22 cellular contexts compared by ENCODE assay signal in the genomic region with DNA sequence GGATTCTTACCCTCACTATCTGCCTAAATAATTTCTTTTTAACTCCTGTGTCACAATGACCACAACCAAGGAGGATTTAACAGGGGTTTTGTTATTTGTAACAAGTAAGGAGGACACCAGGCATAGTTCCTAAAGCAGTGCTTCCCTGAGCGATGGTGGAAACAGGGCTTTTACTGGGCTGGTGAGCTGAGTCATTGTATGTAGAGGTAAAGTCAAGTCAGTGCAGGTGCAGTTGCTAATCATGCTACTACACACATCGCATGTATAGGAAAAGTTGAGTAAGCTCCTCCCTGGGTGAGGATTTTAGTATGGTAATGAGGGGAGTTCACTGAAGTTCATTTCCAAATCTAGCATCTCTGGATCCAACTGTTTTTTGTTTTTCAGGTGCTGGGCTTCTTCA. TPM values are rescaled to one million over a fixed set of nuclear protein-coding genes. Genes with fewer than 3 reads are reported as not detected.
DNase-seq lines count a peak whose midpoint lies in the region; ATAC-seq and TF ChIP-seq lines count a peak whose summit lies in the region.
"Had no signal": no experiment of that assay in that cellular context is flagged by ENCODE, and none has a peak within 500 bp of the region (broad histone marks: within the 10 kb centered on the region; RNA-seq: fewer than 3 reads in every experiment).

No MANE protein-coding gene starts in this region.

- H3K9me3 ChIP-seq in Peyer's patch (no peaks in the 10 kb centered on the region), neural progenitor cell (ENCODE audit: low read depth) (no peaks in the 10 kb centered on the region)
- H3K9me3 ChIP-seq: BE2C had no signal

- no peaks in the 10 kb centered on the region for H3K27me3 ChIP-seq in Peyer's patch
- H3K27me3 ChIP-seq in neural progenitor cell: no peaks in the 10 kb centered on the region

- peak; percentile 95 for ATAC-seq in esophagus mucosa
- ATAC-seq: GM12878, HCT116, K562 had no signal

- no peak for TF ChIP-seq POLR2A in Peyer's patch (IDR thresholded peaks at IDR 0.05)

- H3K4me3 Mint-ChIP-seq in Calu3 (ENCODE audit: low read depth, unreplicated experiment): no peak overlapping the region
- H3K4me3 Mint-ChIP-seq in neural progenitor cell: no peak overlapping the region
- H3K4me3 Mint-ChIP-seq: CD4-positive, CD25-positive, alpha-beta regulatory T cell had no signal

- no TSS peak for BruUV-seq in Calu3 (replicated peaks; lab: Mats Ljungman, UMichigan)

- H3K9me3 Mint-ChIP-seq in Calu3 (ENCODE audit: low read depth, unreplicated experiment) (peaks cover 3% of the 10 kb centered on the region), neural progenitor cell (peaks cover 11% of the 10 kb centered on the region)

- H3K4me3 ChIP-seq in Peyer's patch (no peak overlapping the region), neural progenitor cell (no peak overlapping the region)
- H3K4me3 ChIP-seq: GM12878, GM23248, K562 had no signal

- H4K20me1 ChIP-seq in neural progenitor cell (ENCODE audit: low read depth): no peaks in the 10 kb centered on the region

- H3K4me2 ChIP-seq in neural progenitor cell: no peak overlapping the region

- H3K27ac Mint-ChIP-seq in Calu3 (ENCODE audit: unreplicated experiment) (peak overlapping the region; percentile 8), neural progenitor cell (peak overlapping the region; percentile 30)
- H3K27ac Mint-ChIP-seq: CD4-positive, CD25-positive, alpha-beta regulatory T cell had no signal

- H3K36me3 Mint-ChIP-seq in Calu3 (ENCODE audit: insufficient read depth, unreplicated experiment) (no peaks in the 10 kb centered on the region), neural progenitor cell (no peaks in the 10 kb centered on the region)
- H3K36me3 Mint-ChIP-seq: CD4-positive, CD25-positive, alpha-beta regulatory T cell had no signal

- H3K79me2 ChIP-seq in neural progenitor cell (ENCODE audit: low read depth): no peaks in the 10 kb centered on the region

- H3K27ac ChIP-seq in Peyer's patch: peak overlapping the region in 3 of 4 donors; percentile 68 to 93 (median 85)
- H3K27ac ChIP-seq in neural progenitor cell: no peak overlapping the region
- H3K27ac ChIP-seq: GM23248, RWPE1 had no signal

- intact Hi-C loops in Calu3 (cut with micrococcal nuclease; ENCODE audit: unreplicated experiment): no loop called here

- H3K4me1 Mint-ChIP-seq in Calu3 (ENCODE audit: low read depth, unreplicated experiment) (peaks cover 57% of the 10 kb centered on the region), neural progenitor cell (peaks cover 21% of the 10 kb centered on the region)
- H3K4me1 Mint-ChIP-seq: CD4-positive, CD25-positive, alpha-beta regulatory T cell had no signal

- no peak overlapping the region for H2AFZ ChIP-seq in neural progenitor cell (replicated peaks)
- H2AFZ ChIP-seq: GM23248 had no signal

- CTCF ChIA-PET in Calu3 (lab: Charles Lee): interaction anchor here (1.3 kb wide), 1 partner anchor 19 kb away, joined by 4 read pairs; no protein-coding TSS in a partner anchor

- no peaks in the 10 kb centered on the region for H3F3A ChIP-seq in neural progenitor cell (ENCODE audit: low read depth)

- DNase-seq in Calu3 (no peak), Peyer's patch (no peak), neural progenitor cell (ENCODE audit: low spot score) (no peak), NCI-H345 (lab: John Stamatoyannopoulos, UW) (no peak), NCI-H128 (lab: John Stamatoyannopoulos, UW; ENCODE audit: unreplicated experiment) (no peak)
- DNase-seq in effector CD8-positive, alpha-beta T cell (lab: John Stamatoyannopoulos, UW): no peak
- DNase-seq: BE2C; CD4-positive, CD25-positive, alpha-beta regulatory T cell; COR-L47; DMS153; EL; GM23248; NCI-H1105; NCI-H1694; NCI-H510A treated with DMSO at 0.1 percent for 48 hours; NCI-H774; OCI-M1 had no signal

- H3K4me1 ChIP-seq in Peyer's patch: peaks cover 0 to 36% (median 0%) of the 10 kb centered on the region in 4 donors
- peaks cover 7% of the 10 kb centered on the region for H3K4me1 ChIP-seq in neural progenitor cell
- H3K4me1 ChIP-seq: BE2C had no signal

- TF ChIP-seq CTCF in Calu3 (IDR thresholded peaks at IDR 0.05; ENCODE audit: unreplicated experiment): no peak
- TF ChIP-seq CTCF in Peyer's patch (IDR thresholded peaks at IDR 0.05): no peak
- TF ChIP-seq CTCF in neural progenitor cell (IDR thresholded peaks at IDR 0.05): no peak

- H3K9ac ChIP-seq in neural progenitor cell: no peak overlapping the region
- H3K9ac ChIP-seq: GM23248 had no signal

- no peaks in the 10 kb centered on the region for H3K36me3 ChIP-seq in Peyer's patch
- no peaks in the 10 kb centered on the region for H3K36me3 ChIP-seq in neural progenitor cell
- H3K36me3 ChIP-seq: BE2C had no signal

- H3K27me3 Mint-ChIP-seq in Calu3 (ENCODE audit: unreplicated experiment) (no peaks in the 10 kb centered on the region), neural progenitor cell (ENCODE audit: insufficient read depth, low read depth) (no peaks in the 10 kb centered on the region)
- H3K27me3 Mint-ChIP-seq: CD4-positive, CD25-positive, alpha-beta regulatory T cell had no signal

RNA-seq across cellular contexts. Expression of a gene that starts 22.9 kb away (rescaled TPM):
- total RNA-seq in Calu3 (2022) (9.4 and 12.1 TPM in 2 replicates), Peyer's patch (1 to 10 TPM in 2 of 4 donors, under 1 TPM in 2; 0.53 to 2.7 (median 1.7) TPM), esophagus mucosa (4.3 TPM), neural progenitor cell (ENCODE audit: low replicate concordance) (not detected in 2 replicates)

RNA-seq across cellular contexts. Expression of a gene that starts 59.2 kb away (rescaled TPM):
- total RNA-seq in Calu3 (2022) (70.3 and 75.4 TPM in 2 replicates), Peyer's patch (10 to 100 TPM; 15.4 to 24.0 (median 16.4) TPM), esophagus mucosa (204 TPM), neural progenitor cell (ENCODE audit: low replicate concordance) (11.2 and 15.0 TPM in 2 replicates)
